Comparison of ENCODE assay signal across 28 cellular contexts in the genomic region with DNA sequence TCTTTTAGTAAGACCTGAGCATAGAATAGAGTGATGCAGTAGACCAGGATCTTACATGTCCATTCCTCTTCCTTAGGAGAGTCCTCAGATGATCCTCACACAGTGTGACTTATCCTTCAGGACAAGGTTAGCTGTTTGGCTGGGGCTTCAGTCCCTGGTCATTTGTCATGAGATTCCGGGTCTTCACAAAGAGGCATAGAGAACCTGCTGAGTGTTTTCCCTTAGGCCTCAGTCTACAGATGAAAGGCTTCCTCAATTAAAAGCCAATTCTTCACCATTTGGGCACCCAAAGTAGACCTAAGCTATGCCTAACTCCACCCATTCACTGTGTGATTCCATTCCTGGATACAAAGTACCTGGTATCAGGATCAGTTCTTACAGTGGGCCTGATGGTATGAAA.
"Had no signal": no experiment of that assay in that cellular context is flagged by ENCODE, and none has a peak within 500 bp of the region (broad histone marks: within the 10 kb centered on the region; RNA-seq: fewer than 3 reads in every experiment).

No MANE protein-coding gene starts in this region.

- H3K27ac Mint-ChIP-seq: nephron; neural progenitor cell; progenitor cell of endocrine pancreas; stimulated activated effector memory CD8-positive, alpha-beta T cell treated with anti-CD3 and anti-CD28 coated beads, Interleukin-12 subunit alpha, Interleukin-12 subunit beta, amount 100 ng/mL, for 72 hours; stimulated activated naive B cell treated with anti-CD40 and anti-IgM and Interleukin-4, amounts not matched to agents 10 μg/mL and 1 μg/mL and 100 μg/mL, for 72 hours; stimulated activated naive CD8-positive, alpha-beta T cell treated with anti-CD3 and anti-CD28 coated beads, Interleukin-15, Interleukin-2, amounts not matched to agents 100 ng/mL and 50 ng/mL, for 24 hours had no signal

- H3K4me3 Mint-ChIP-seq: nephron; neural progenitor cell; stimulated activated effector memory CD8-positive, alpha-beta T cell treated with anti-CD3 and anti-CD28 coated beads, Interleukin-12 subunit alpha, Interleukin-12 subunit beta, amount 100 ng/mL, for 72 hours; stimulated activated naive B cell treated with anti-CD40 and anti-IgM and Interleukin-4, amounts not matched to agents 10 μg/mL and 1 μg/mL and 100 μg/mL, for 72 hours; stimulated activated naive CD8-positive, alpha-beta T cell treated with anti-CD3 and anti-CD28 coated beads, Interleukin-15, Interleukin-2, amounts not matched to agents 100 ng/mL and 50 ng/mL, for 24 hours had no signal

- FAIRE-seq: small intestine, urothelium cell line had no signal

- H3K27ac ChIP-seq: neural progenitor cell, ovary, parathyroid adenoma, psoas muscle, right lobe of liver, sigmoid colon, stomach, thoracic aorta, thyroid gland, tibial nerve, upper lobe of left lung, vagina had no signal

- DNase-seq: occipital lobe; ovary; posterior cingulate gyrus; psoas muscle; right cardiac atrium; right lobe of liver; sigmoid colon; small intestine; stimulated activated CD4-positive, alpha-beta T cell treated with anti-CD3 and anti-CD28 coated beads, Interleukin-15, amount 100 ng/mL, for 24 hours; stimulated activated CD4-positive, alpha-beta T cell treated with anti-CD3 and anti-CD28 coated beads, Interleukin-2, amount 100 ng/mL, for 24 hours; stimulated activated CD4-positive, alpha-beta T cell treated with anti-CD3 and anti-CD28 coated beads, Interleukin-2, amount 100 ng/mL, for 48 hours; stimulated activated CD4-positive, alpha-beta T cell treated with anti-CD3 and anti-CD28 coated beads, Interleukin-4, amount 100 ng/mL, for 24 hours; stimulated activated naive B cell treated with anti-CD40 and anti-IgM and Interleukin-4, amounts not matched to agents 10 μg/mL and 1 μg/mL and 100 μg/mL, for 72 hours; stimulated activated naive CD4-positive, alpha-beta T cell treated with Interleukin-2 at 50 U/mL for 16 hours; stomach; thyroid gland; trophoblast cell; upper lobe of left lung had no signal

- H3K4me1 Mint-ChIP-seq: nephron; neural progenitor cell; stimulated activated effector memory CD8-positive, alpha-beta T cell treated with anti-CD3 and anti-CD28 coated beads, Interleukin-12 subunit alpha, Interleukin-12 subunit beta, amount 100 ng/mL, for 72 hours; stimulated activated naive B cell treated with anti-CD40 and anti-IgM and Interleukin-4, amounts not matched to agents 10 μg/mL and 1 μg/mL and 100 μg/mL, for 72 hours had no signal

- H3K27me3 Mint-ChIP-seq: progenitor cell of endocrine pancreas; stimulated activated naive B cell treated with anti-CD40 and anti-IgM and Interleukin-4, amounts not matched to agents 10 μg/mL and 1 μg/mL and 100 μg/mL, for 72 hours; stimulated activated naive CD8-positive, alpha-beta T cell treated with anti-CD3 and anti-CD28 coated beads, Interleukin-15, Interleukin-2, amounts not matched to agents 100 ng/mL and 50 ng/mL, for 24 hours had no signal

- H3K36me3 ChIP-seq: neural progenitor cell, ovary, right lobe of liver, sigmoid colon, stomach, thoracic aorta, thyroid gland, tibial nerve, upper lobe of left lung, vagina had no signal

- H3K4me2 ChIP-seq: neural progenitor cell had no signal

- H3K4me3 ChIP-seq: neural progenitor cell, ovary, psoas muscle, right lobe of liver, sigmoid colon, stomach, thoracic aorta, thyroid gland, tibial nerve, upper lobe of left lung, vagina had no signal

- H3K4me1 ChIP-seq: neural progenitor cell, parathyroid adenoma, psoas muscle, right lobe of liver, stomach, thyroid gland, upper lobe of left lung, vagina had no signal

- H3K9ac ChIP-seq: neural progenitor cell, parathyroid adenoma had no signal

- H3K9me3 ChIP-seq: ovary, psoas muscle, right lobe of liver, sigmoid colon, stomach, thoracic aorta, thyroid gland, tibial nerve, upper lobe of left lung, vagina had no signal

- H3K79me2 ChIP-seq: parathyroid adenoma had no signal

- H2AFZ ChIP-seq: neural progenitor cell, parathyroid adenoma had no signal

- H3K27me3 ChIP-seq: neural progenitor cell, ovary, right lobe of liver, sigmoid colon, stomach, thyroid gland, tibial nerve, upper lobe of left lung, vagina had no signal

- H3K36me3 Mint-ChIP-seq: neural progenitor cell; stimulated activated effector memory CD8-positive, alpha-beta T cell treated with anti-CD3 and anti-CD28 coated beads, Interleukin-12 subunit alpha, Interleukin-12 subunit beta, amount 100 ng/mL, for 72 hours; stimulated activated naive B cell treated with anti-CD40 and anti-IgM and Interleukin-4, amounts not matched to agents 10 μg/mL and 1 μg/mL and 100 μg/mL, for 72 hours had no signal

- H3K9me3 Mint-ChIP-seq: nephron; neural progenitor cell; stimulated activated effector memory CD8-positive, alpha-beta T cell treated with anti-CD3 and anti-CD28 coated beads, Interleukin-12 subunit alpha, Interleukin-12 subunit beta, amount 100 ng/mL, for 72 hours; stimulated activated naive B cell treated with anti-CD40 and anti-IgM and Interleukin-4, amounts not matched to agents 10 μg/mL and 1 μg/mL and 100 μg/mL, for 72 hours; stimulated activated naive CD8-positive, alpha-beta T cell treated with anti-CD3 and anti-CD28 coated beads, Interleukin-15, Interleukin-2, amounts not matched to agents 100 ng/mL and 50 ng/mL, for 24 hours had no signal
